Comparison of ENCODE assay signal across 8 cellular contexts in the genomic region with DNA sequence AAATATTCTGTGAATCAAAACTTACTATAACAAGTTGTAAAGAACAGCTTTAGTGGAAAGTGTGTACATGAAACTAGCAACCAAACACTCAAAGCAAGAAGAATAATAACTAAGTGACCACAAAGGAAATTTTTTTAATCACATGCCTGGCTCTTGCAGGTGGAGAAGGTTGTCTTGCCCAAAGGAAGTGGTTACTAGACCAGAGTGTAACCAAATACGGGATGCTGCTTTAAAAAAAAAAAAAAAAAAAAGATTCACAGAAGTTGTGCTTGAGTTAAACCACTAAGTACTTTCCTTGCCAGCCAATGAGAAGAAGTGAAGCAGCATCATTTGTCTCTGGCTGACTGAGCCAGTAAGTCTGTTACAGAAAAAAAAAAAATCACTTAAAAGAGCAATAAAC. TPM values are rescaled to one million over a fixed set of nuclear protein-coding genes. Genes with fewer than 3 reads are reported as not detected.
DNase-seq lines count a peak whose midpoint lies in the region; ATAC-seq and TF ChIP-seq lines count a peak whose summit lies in the region.

No MANE protein-coding gene starts in this region.

- no peak for TF ChIP-seq CTCF in upper lobe of right lung (IDR thresholded peaks at IDR 0.05)

- no peak overlapping the region for H3K27ac ChIP-seq in upper lobe of right lung

- intact Hi-C loops in upper lobe of right lung (cut with DNase I): no loop called here

- H3K9me3 ChIP-seq in upper lobe of right lung: no peaks in the 10 kb centered on the region

- peak; percentile 16 for DNase-seq in activated naive CD4-positive, alpha-beta T cell treated with Interleukin-2 at 50 U/mL for 16 hours
- no peak for DNase-seq in activated naive CD4-positive, alpha-beta T cell treated with anti-CD3 and anti-CD28 coated beads, Interleukin-2, amount 50 U/mL, for 16 hours
- DNase-seq in activated CD4-positive, alpha-beta T cell treated with anti-CD3 and anti-CD28 coated beads, Interleukin-2, amount 50 U/mL, for 1 hour: peak; percentile 3
- DNase-seq in upper lobe of right lung (no peak), NCI-H146 (lab: John Stamatoyannopoulos, UW) (no peak), H7 (no peak), GOT3 (lab: John Stamatoyannopoulos, UW) (no peak)

- H3K4me1 ChIP-seq in upper lobe of right lung: no peaks in the 10 kb centered on the region

- no peaks in the 10 kb centered on the region for H3K27me3 ChIP-seq in upper lobe of right lung
- H3K27me3 ChIP-seq in H7 (ENCODE audit: control insufficient read depth, insufficient read depth, low read length): no peaks in the 10 kb centered on the region

- no peak overlapping the region for H3K4me3 ChIP-seq in upper lobe of right lung
- H3K4me3 ChIP-seq in H7 (ENCODE audit: insufficient read depth, low read depth, low read length): no peak overlapping the region

- peak; percentile 85 for ATAC-seq in HG03066 (IDR thresholded peaks at IDR 0.05; ENCODE audit: low read depth, unreplicated experiment)
- peak; percentile 90 for ATAC-seq in upper lobe of right lung

- no peaks in the 10 kb centered on the region for H3K36me3 ChIP-seq in upper lobe of right lung
- H3K36me3 ChIP-seq in H7 (replicated peaks; ENCODE audit: control insufficient read depth, insufficient read depth, low read length): no peaks in the 10 kb centered on the region

RNA-seq across cellular contexts. Expression of gene HLA-DQB1, which starts 19.1 kb away (rescaled TPM):
- total RNA-seq in upper lobe of right lung: 94.9 TPM
- under 0.01 TPM in 1 of 2 replicates, not detected in the other for total RNA-seq in H7 (2014; rRNA removed; shearing (Covaris generic))

RNA-seq across cellular contexts. Expression of gene HLA-DQA1, which starts 48.4 kb away (rescaled TPM):
- 111 TPM for total RNA-seq in upper lobe of right lung
- total RNA-seq in H7 (2014; rRNA removed; shearing (Covaris generic)): not detected in 2 replicates

RNA-seq across cellular contexts. Expression of gene HLA-DQA2, which starts 55.6 kb away (rescaled TPM):
- total RNA-seq in upper lobe of right lung: 51.7 TPM
- total RNA-seq in H7 (2014; rRNA removed; shearing (Covaris generic)): not detected in 2 replicates

Comparison
In these comparisons a context has a peak if more than half of its experiments do, and no peak if none do; other contexts are left out.
1. DNase-seq: peak in activated naive CD4-positive, alpha-beta T cell treated with Interleukin-2 at 50 U/mL for 16 hours (single experiment) and activated CD4-positive, alpha-beta T cell treated with anti-CD3 and anti-CD28 coated beads, Interleukin-2, amount 50 U/mL, for 1 hour (single experiment); none in activated naive CD4-positive, alpha-beta T cell treated with anti-CD3 and anti-CD28 coated beads, Interleukin-2, amount 50 U/mL, for 16 hours (single experiment), upper lobe of right lung (single experiment), NCI-H146 (single experiment), H7 (single experiment) and GOT3 (single experiment).
2. RNA of gene HLA-DQB1, which starts 19.1 kb away (total RNA-seq): 94.9 TPM in upper lobe of right lung (single experiment); under 0.01 TPM in H7; every median in the first group is over 10 times any median in the second.
3. RNA of gene HLA-DQA1, which starts 48.4 kb away (total RNA-seq): 111 TPM in upper lobe of right lung (single experiment); not detected in H7; every median in the first group is over 100 times any median in the second.
4. RNA of gene HLA-DQA2, which starts 55.6 kb away (total RNA-seq): 51.7 TPM in upper lobe of right lung (single experiment); not detected in H7; every median in the first group is over 10 times any median in the second.